In the genomic region with DNA sequence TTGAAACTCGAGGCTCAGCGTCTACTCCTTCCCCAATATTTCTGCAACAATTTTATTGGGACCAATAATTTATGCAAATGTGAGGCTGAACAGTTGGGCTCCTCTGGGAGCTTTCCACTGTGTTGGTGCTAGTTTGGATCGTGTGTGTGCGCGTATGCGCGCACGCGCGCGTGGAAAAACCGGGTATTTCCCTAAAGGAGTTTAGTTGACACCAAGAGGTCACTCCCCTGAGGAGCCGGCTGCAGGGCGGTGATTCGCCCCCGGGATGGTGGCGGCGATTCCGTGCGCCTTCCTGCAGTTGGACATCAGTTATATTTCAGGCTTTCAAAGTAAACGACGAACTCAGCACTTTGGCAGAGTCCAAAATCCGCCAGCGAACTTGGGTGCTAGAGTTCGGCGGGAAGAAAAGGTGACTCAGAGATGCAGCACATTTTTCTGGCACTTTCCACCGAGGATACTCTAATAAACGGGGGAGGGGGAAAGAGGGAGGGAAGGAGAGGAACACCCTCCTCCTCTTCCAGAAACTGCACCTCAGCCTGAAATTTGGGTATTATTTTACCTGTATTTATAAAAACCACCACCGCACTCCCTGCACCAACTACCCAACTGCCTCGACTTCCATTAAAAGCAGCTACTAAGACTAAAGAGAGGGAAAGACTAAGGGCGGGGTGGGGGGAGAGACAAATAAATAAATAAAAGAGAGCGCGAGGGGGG, we compare ENCODE assay signal across 9 cellular contexts.
DNase-seq lines count a peak whose midpoint lies in the region; ATAC-seq, FAIRE-seq and TF ChIP-seq lines count a peak whose summit lies in the region.
"Had no signal": no experiment of that assay in that cellular context is flagged by ENCODE, and none has a peak within 500 bp of the region (broad histone marks: within the 10 kb centered on the region; RNA-seq: fewer than 3 reads in every experiment).

No MANE protein-coding gene starts in this region.

- no peak overlapping the region for H3K27ac ChIP-seq in astrocyte (ENCODE audit: low read depth, low read length)
- H3K27ac ChIP-seq in kidney (ENCODE audit: low read depth in 2 of 2, low read length in 2 of 2), result no peak overlapping the region

- no peaks in the 10 kb centered on the region for H3K27me3 ChIP-seq in astrocyte (ENCODE audit: insufficient read depth, low read length)

- intact Hi-C loops in kidney (cut with DNase I), result no loop called here

- no peaks in the 10 kb centered on the region for H3K9me3 Mint-ChIP-seq in activated T-cell treated with anti-CD3 and anti-CD28 coated beads, Interleukin-2, amount 50 U/mL, for 72 hours
- H3K9me3 Mint-ChIP-seq in astrocyte (ENCODE audit: unreplicated experiment), result no peaks in the 10 kb centered on the region
- no peaks in the 10 kb centered on the region for H3K9me3 Mint-ChIP-seq in stimulated activated memory B cell treated with anti-CD40 and anti-IgM and Interleukin-4, amounts not matched to agents 10 μg/mL and 1 μg/mL and 100 μg/mL, for 72 hours

- H3K4me1 Mint-ChIP-seq in activated T-cell treated with anti-CD3 and anti-CD28 coated beads, Interleukin-2, amount 50 U/mL, for 72 hours (ENCODE audit: low read depth), result peaks cover 12% of the 10 kb centered on the region
- peaks cover 8% of the 10 kb centered on the region for H3K4me1 Mint-ChIP-seq in astrocyte (ENCODE audit: low read depth, unreplicated experiment)
- H3K4me1 Mint-ChIP-seq in stimulated activated memory B cell treated with anti-CD40 and anti-IgM and Interleukin-4, amounts not matched to agents 10 μg/mL and 1 μg/mL and 100 μg/mL, for 72 hours, result peaks cover 14% of the 10 kb centered on the region

- H3K27ac Mint-ChIP-seq in activated T-cell treated with anti-CD3 and anti-CD28 coated beads, Interleukin-2, amount 50 U/mL, for 72 hours, result no peak overlapping the region
- H3K27ac Mint-ChIP-seq in astrocyte (ENCODE audit: unreplicated experiment), result peak overlapping the region; percentile 77
- no peak overlapping the region for H3K27ac Mint-ChIP-seq in stimulated activated memory B cell treated with anti-CD40 and anti-IgM and Interleukin-4, amounts not matched to agents 10 μg/mL and 1 μg/mL and 100 μg/mL, for 72 hours

- H3K36me3 ChIP-seq in astrocyte (ENCODE audit: insufficient read depth, low read length) (no peaks in the 10 kb centered on the region), kidney (ENCODE audit: control insufficient read depth in 1 of 2, insufficient read depth in 2 of 2, low read length in 2 of 2) (no peaks in the 10 kb centered on the region)

- H4K20me1 ChIP-seq in astrocyte (ENCODE audit: insufficient read depth, low read length), result no peaks in the 10 kb centered on the region

- peaks cover 64% of the 10 kb centered on the region for H3K27me3 Mint-ChIP-seq in activated T-cell treated with anti-CD3 and anti-CD28 coated beads, Interleukin-2, amount 50 U/mL, for 72 hours (ENCODE audit: low read depth)
- no peaks in the 10 kb centered on the region for H3K27me3 Mint-ChIP-seq in astrocyte (ENCODE audit: low read depth, unreplicated experiment)
- H3K27me3 Mint-ChIP-seq in stimulated activated memory B cell treated with anti-CD40 and anti-IgM and Interleukin-4, amounts not matched to agents 10 μg/mL and 1 μg/mL and 100 μg/mL, for 72 hours, result peaks cover 52% of the 10 kb centered on the region

- H3K36me3 Mint-ChIP-seq in activated T-cell treated with anti-CD3 and anti-CD28 coated beads, Interleukin-2, amount 50 U/mL, for 72 hours (ENCODE audit: insufficient read depth in 2 of 2), result peaks cover 0 to 2% of the 10 kb centered on the region in 2 donors
- H3K36me3 Mint-ChIP-seq in astrocyte (ENCODE audit: low read depth, unreplicated experiment), result no peaks in the 10 kb centered on the region
- no peaks in the 10 kb centered on the region for H3K36me3 Mint-ChIP-seq in stimulated activated memory B cell treated with anti-CD40 and anti-IgM and Interleukin-4, amounts not matched to agents 10 μg/mL and 1 μg/mL and 100 μg/mL, for 72 hours

- TF ChIP-seq CTCF in astrocyte (IDR thresholded peaks at IDR 0.05; ENCODE audit: insufficient read depth, low read depth, low read length), result no peak
- TF ChIP-seq CTCF in kidney (IDR thresholded peaks at IDR 0.05; ENCODE audit: borderline replicate concordance, extremely low read depth, insufficient read depth), result no peak

- peak overlapping the region; percentile 77 to 81 for H3K4me3 Mint-ChIP-seq in activated T-cell treated with anti-CD3 and anti-CD28 coated beads, Interleukin-2, amount 50 U/mL, for 72 hours
- H3K4me3 Mint-ChIP-seq in astrocyte (ENCODE audit: unreplicated experiment), result peak overlapping the region; percentile 90
- peak overlapping the region; percentile 78 for H3K4me3 Mint-ChIP-seq in stimulated activated memory B cell treated with anti-CD40 and anti-IgM and Interleukin-4, amounts not matched to agents 10 μg/mL and 1 μg/mL and 100 μg/mL, for 72 hours

- peak overlapping the region; percentile 88 for H2AFZ ChIP-seq in astrocyte (ENCODE audit: low read depth, low read length)

- ATAC-seq in activated T-cell treated with anti-CD3 and anti-CD28 coated beads, Interleukin-2, amount 50 U/mL, for 72 hours (replicated peaks in 1 of 2), result no peak
- ATAC-seq in stimulated activated memory B cell treated with anti-CD40 and anti-IgM and Interleukin-4, amounts not matched to agents 10 μg/mL and 1 μg/mL and 100 μg/mL, for 72 hours, result no peak
- ATAC-seq in GM21717 (IDR thresholded peaks at IDR 0.05; ENCODE audit: unreplicated experiment), result no peak

- peak overlapping the region; percentile 72 for H3K9ac ChIP-seq in astrocyte (ENCODE audit: low read length)
- H3K9ac ChIP-seq in kidney (ENCODE audit: low read length in 2 of 2), result no peak overlapping the region

- peak overlapping the region; percentile 94 for H3K4me2 ChIP-seq in astrocyte (ENCODE audit: low read length)

- H3K4me3 ChIP-seq in astrocyte (ENCODE audit: insufficient read depth, low read depth, low read length), result peak overlapping the region; percentile 76
- H3K4me3 ChIP-seq in kidney (ENCODE audit: low read length in 2 of 2), result peak overlapping the region; percentile 48 to 56

- no peak for DNase-seq in activated T-cell treated with anti-CD3 and anti-CD28 coated beads, Interleukin-2, amount 50 U/mL, for 72 hours
- DNase-seq in activated T-cell treated with anti-CD3 and anti-CD28 coated beads for 4 hours (no peak), NCI-H1694 treated with DMSO at 0.1 percent for 48 hours (lab: John Stamatoyannopoulos, UW) (peak; percentile 39), astrocyte (ENCODE audit: low read depth) (peak; percentile 45), kidney (peak; percentile 41)
- no peak for DNase-seq in stimulated activated naive CD4-positive, alpha-beta T cell (lab: John Stamatoyannopoulos, UW)

- FAIRE-seq in astrocyte (lab: Jason Lieb, UNC) (no peak), kidney (lab: Jason Lieb, UNC) (no peak)
- FAIRE-seq: islet of Langerhans had no signal

- H3K79me2 ChIP-seq in astrocyte (ENCODE audit: insufficient read depth, low read length), result no peaks in the 10 kb centered on the region

- H3K4me1 ChIP-seq in astrocyte (ENCODE audit: insufficient read depth, low read length), result no peaks in the 10 kb centered on the region
- no peaks in the 10 kb centered on the region for H3K4me1 ChIP-seq in kidney (ENCODE audit: control insufficient read depth in 1 of 2, insufficient read depth in 1 of 2, low read depth in 1 of 2, low read length in 2 of 2)

- H3K9me3 ChIP-seq in astrocyte (ENCODE audit: insufficient read depth, low read depth, low read length), result no peaks in the 10 kb centered on the region
- no peaks in the 10 kb centered on the region for H3K9me3 ChIP-seq in kidney (ENCODE audit: control insufficient read depth in 1 of 2, low read length in 2 of 2)

Comparison
In these comparisons a context has a peak if more than half of its experiments do, and no peak if none do; other contexts are left out.
1. DNase-seq: peak in NCI-H1694 treated with DMSO at 0.1 percent for 48 hours (single experiment), astrocyte (single experiment) and kidney (single experiment); none in activated T-cell treated with anti-CD3 and anti-CD28 coated beads, Interleukin-2, amount 50 U/mL, for 72 hours (0 of 2), activated T-cell treated with anti-CD3 and anti-CD28 coated beads for 4 hours (single experiment) and stimulated activated naive CD4-positive, alpha-beta T cell (0 of 6).
2. Peak in every context shown above with its lines, with median percentiles within 50 percentile points of each other: H3K4me3 Mint-ChIP-seq.